In genomic region chr1:211258756-211259595, GRCh38 we compare ENCODE assay signal across 8 cellular contexts.
DNase-seq lines count a peak whose midpoint lies in the region; ATAC-seq and TF ChIP-seq lines count a peak whose summit lies in the region.

Gene RCOR3 (plus strand): TSS chr1:211259366. CDS start chr1:211259561, 195 bp downstream.

- TF ChIP-seq CTCF in AG09319 (IDR thresholded peaks at IDR 0.05; ENCODE audit: low read depth, low read length): peak; percentile 46

- in situ Hi-C loops in GM18951 (cut with MboI; ENCODE audit: low sequenced_read_pairs, unreplicated experiment): no loop called here

- DNase-seq in AG09319 (ENCODE audit: extremely low read depth, low read depth) (peak; percentile 90), NCI-H345 (lab: John Stamatoyannopoulos, UW) (peak; percentile 99), caudate nucleus (lab: John Stamatoyannopoulos, UW) (peak in 60 of 61 donors; percentile 77 to 100 (median 91)), islet precursor cell (peak; percentile 98)
- peak; percentile 85 to 91 (median 86) for DNase-seq in activated CD4-positive, CD25-positive, alpha-beta regulatory T cell (lab: John Stamatoyannopoulos, UW)
- peak; percentile 88 to 93 (median 90) for DNase-seq in stimulated activated CD4-positive, alpha-beta T cell treated with anti-CD3 and anti-CD28 coated beads, Interleukin-12 subunit alpha, Interleukin-12 subunit beta, amount 100 ng/mL, for 48 hours (ENCODE audit: low read depth in 2 of 3, low spot score in 1 of 3)

- TF ChIP-seq POLR2A in GM18951 (IDR thresholded peaks at IDR 0.05; ENCODE audit: extremely low read depth, insufficient read depth, insufficient read length): peak; percentile 74

- peak; percentile 60 for ATAC-seq in HG03175 (IDR thresholded peaks at IDR 0.05; ENCODE audit: unreplicated experiment)

- H3K27ac ChIP-seq in caudate nucleus (ENCODE audit: low read depth, low read length): peak within 1 kb of the TSS; percentile 99

Comparison
In these comparisons a context has a peak if more than half of its experiments do, and no peak if none do; other contexts are left out.
1. Peak in every context shown above with its lines: DNase-seq, ATAC-seq and H3K27ac ChIP-seq.